In the genomic region with DNA sequence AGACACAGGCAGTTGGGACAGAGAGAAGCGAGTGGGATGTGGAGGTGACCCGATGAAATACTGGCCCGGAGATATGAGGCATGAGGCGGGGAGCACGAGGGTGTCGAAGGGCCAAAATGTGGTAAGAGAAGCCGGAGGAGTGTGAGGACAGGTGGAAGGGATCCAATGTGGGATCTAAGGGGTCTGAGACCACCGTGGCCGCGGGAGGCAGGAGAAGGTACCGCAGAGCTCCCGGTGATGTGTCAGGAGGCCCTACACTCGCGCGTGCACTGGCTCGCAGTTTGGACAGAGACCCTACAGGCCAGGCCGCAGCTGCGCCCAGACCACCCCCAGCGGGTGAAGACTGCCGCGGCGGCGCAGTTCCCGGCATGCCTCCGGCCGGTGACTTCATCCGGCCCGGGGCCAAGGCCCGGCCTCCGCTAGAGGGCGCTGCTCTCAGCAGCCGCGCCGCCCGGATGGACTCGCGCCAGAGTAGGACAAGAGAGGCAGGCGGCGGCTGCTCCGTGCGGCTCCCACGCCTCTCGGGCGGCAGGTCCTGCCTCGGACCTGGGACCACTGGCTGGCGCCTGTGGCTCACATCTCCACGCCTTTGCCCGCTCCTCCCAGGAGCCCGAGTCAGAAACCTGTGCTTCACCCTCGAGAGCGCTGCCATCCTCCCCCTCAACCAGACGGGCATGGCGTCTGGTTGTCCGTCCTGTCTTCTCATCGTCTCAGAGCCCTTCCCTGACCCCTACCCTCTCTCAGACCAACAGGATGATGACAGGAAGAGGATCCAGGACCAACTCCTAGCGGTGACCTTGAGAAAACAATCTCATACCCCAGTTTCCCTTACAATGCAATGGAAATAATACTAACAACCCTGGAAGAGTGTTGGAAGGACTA, we compare ENCODE assay signal across 8 cellular contexts. TPM values are rescaled to one million over a fixed set of nuclear protein-coding genes. Genes with fewer than 3 reads are reported as not detected.
DNase-seq lines count a peak whose midpoint lies in the region; ATAC-seq lines count a peak whose summit lies in the region.

No MANE protein-coding gene starts in this region.

- no peaks in the 10 kb centered on the region for H3K36me3 Mint-ChIP-seq in activated CD4-positive, alpha-beta memory T cell treated with anti-CD3 and anti-CD28 coated beads for 36 hours

- peaks cover 32% of the 10 kb centered on the region for H3K4me1 Mint-ChIP-seq in activated CD4-positive, alpha-beta memory T cell treated with anti-CD3 and anti-CD28 coated beads for 36 hours (ENCODE audit: low read depth)

- peak overlapping the region; percentile 47 to 70 (median 56) for H3K4me3 ChIP-seq in BLaER1 treated with 17β-estradiol and CSF1 and Interleukin-3, amounts not matched to agents 10 nM and 100 nM
- H3K4me3 ChIP-seq in ectodermal cell (ENCODE audit: insufficient read depth, low read depth, low read length) = peak overlapping the region; percentile 32

- H3K9ac ChIP-seq in BLaER1 treated with 17β-estradiol and CSF1 and Interleukin-3, amounts not matched to agents 10 nM and 100 nM = peak overlapping the region; percentile 62 to 85 (median 77)

- no peaks in the 10 kb centered on the region for H3K9me3 Mint-ChIP-seq in activated CD4-positive, alpha-beta memory T cell treated with anti-CD3 and anti-CD28 coated beads for 36 hours

- DNase-seq in NCI-H526 treated with DMSO at 0.1 percent for 48 hours (lab: John Stamatoyannopoulos, UW) (peak; percentile 32), lung microvascular endothelial cell (ENCODE audit: low read depth in 2 of 2) (peak; percentile 87 to 92)
- peak; percentile 93 for DNase-seq in activated CD4-positive, alpha-beta memory T cell treated with anti-CD3 and anti-CD28 coated beads for 36 hours
- peak; percentile 79 to 88 (median 87) for DNase-seq in stimulated activated CD4-positive, alpha-beta T cell treated with anti-CD3 and anti-CD28 coated beads, TNF-alpha, amount 100 ng/mL, for 48 hours (ENCODE audit: low read depth in 3 of 3)

- no peaks in the 10 kb centered on the region for H3K9me3 ChIP-seq in BLaER1 treated with 17β-estradiol and CSF1 and Interleukin-3, amounts not matched to agents 10 nM and 100 nM (replicated peaks in 1 of 11)
- no peaks in the 10 kb centered on the region for H3K9me3 ChIP-seq in ectodermal cell (ENCODE audit: control insufficient read depth, low read length)

- H3K4me2 ChIP-seq in BLaER1 treated with 17β-estradiol and CSF1 and Interleukin-3, amounts not matched to agents 10 nM and 100 nM = peak overlapping the region; percentile 77 to 96 (median 85)

- POLR2A ChIA-PET in activated CD4-positive, alpha-beta memory T cell treated with anti-CD3 and anti-CD28 coated beads for 36 hours (lab: Charles Lee) = interaction anchor here (0.7 to 1.6 kb wide), 3 partner anchors 43 to 104 kb away, joined by 3 to 6 read pairs (median 4); a partner anchor contains a TSS

- ATAC-seq in GM19043 (IDR thresholded peaks at IDR 0.05; ENCODE audit: low read depth, unreplicated experiment) = peak; percentile 86
- peak; percentile 87 for ATAC-seq in HG03354 (IDR thresholded peaks at IDR 0.05; ENCODE audit: poor library complexity, severe bottlenecking, unreplicated experiment)

- H3K4me1 ChIP-seq in BLaER1 treated with 17β-estradiol and CSF1 and Interleukin-3, amounts not matched to agents 10 nM and 100 nM = peaks cover 23 to 84% (median 68%) of the 10 kb centered on the region in 10 experiments
- peaks cover 6% of the 10 kb centered on the region for H3K4me1 ChIP-seq in ectodermal cell (ENCODE audit: control insufficient read depth, insufficient read depth, low read length)

- CTCF ChIA-PET in activated CD4-positive, alpha-beta memory T cell treated with anti-CD3 and anti-CD28 coated beads for 36 hours (lab: Charles Lee) = interaction anchor here (0.8 to 13.8 kb wide), 14 partner anchors 9 to 247 kb away, joined by 3 to 443 read pairs (median 4); a partner anchor contains a TSS

- intact Hi-C loops in activated CD4-positive, alpha-beta memory T cell treated with anti-CD3 and anti-CD28 coated beads for 36 hours (cut with micrococcal nuclease) = loop anchor here (2.0 to 5.0 kb wide), 2 partner anchors 43 to 229 kb away; a partner anchor contains a TSS

- H3K27ac Mint-ChIP-seq in activated CD4-positive, alpha-beta memory T cell treated with anti-CD3 and anti-CD28 coated beads for 36 hours = peak overlapping the region; percentile 81

- H3K4me3 Mint-ChIP-seq in activated CD4-positive, alpha-beta memory T cell treated with anti-CD3 and anti-CD28 coated beads for 36 hours = peak overlapping the region; percentile 82

- WGBS in ectodermal cell, 2 experiments = 18% methylated on average over 56 of the region's 56 CpGs

- H3K36me3 ChIP-seq in BLaER1 treated with 17β-estradiol and CSF1 and Interleukin-3, amounts not matched to agents 10 nM and 100 nM = no peaks in the 10 kb centered on the region
- no peaks in the 10 kb centered on the region for H3K36me3 ChIP-seq in ectodermal cell (ENCODE audit: control insufficient read depth, insufficient read depth, low read length)

- no peaks in the 10 kb centered on the region for H3K27me3 Mint-ChIP-seq in activated CD4-positive, alpha-beta memory T cell treated with anti-CD3 and anti-CD28 coated beads for 36 hours

- H4K20me1 ChIP-seq in BLaER1 treated with 17β-estradiol and CSF1 and Interleukin-3, amounts not matched to agents 10 nM and 100 nM = no peaks in the 10 kb centered on the region

- peak overlapping the region; percentile 57 to 83 (median 68); a peak in 21 of 22 replicates for H3K27ac ChIP-seq in BLaER1 treated with 17β-estradiol and CSF1 and Interleukin-3, amounts not matched to agents 10 nM and 100 nM
- peak overlapping the region; percentile 73 for H3K27ac ChIP-seq in ectodermal cell (ENCODE audit: insufficient read depth, low read depth, low read length, poor library complexity, severe bottlenecking)

- H3K27me3 ChIP-seq in BLaER1 treated with 17β-estradiol and CSF1 and Interleukin-3, amounts not matched to agents 10 nM and 100 nM = peaks cover 0 to 8% (median 0%) of the 10 kb centered on the region in 11 experiments; a peak in 2 of 22 replicates
- H3K27me3 ChIP-seq in ectodermal cell (ENCODE audit: control insufficient read depth, insufficient read depth, low read length, poor library complexity, severe bottlenecking) = no peaks in the 10 kb centered on the region

RNA-seq across cellular contexts. Expression of a gene that starts 35.4 kb away (rescaled TPM):
- 100 to 1,000 TPM; 339 to 344 TPM for total RNA-seq in activated CD4-positive, alpha-beta memory T cell treated with anti-CD3 and anti-CD28 coated beads for 36 hours
- 0.37 TPM for polyA plus RNA-seq in ectodermal cell (2013, experiment 1 of 4)
- 0.60 TPM for polyA plus RNA-seq in ectodermal cell (2013, experiment 2 of 4)
- 0.21 TPM for polyA plus RNA-seq in ectodermal cell (2013, experiment 3 of 4)
- 0.24 TPM for polyA plus RNA-seq in ectodermal cell (2013, experiment 4 of 4)
- total RNA-seq in lung microvascular endothelial cell = 18.7 and 51.9 TPM in 2 replicates

RNA-seq across cellular contexts. Expression of a gene that starts 43.2 kb away (rescaled TPM):
- total RNA-seq in activated CD4-positive, alpha-beta memory T cell treated with anti-CD3 and anti-CD28 coated beads for 36 hours = 100 to 1,000 TPM; 271 to 285 TPM
- 156 TPM for polyA plus RNA-seq in ectodermal cell (2013, experiment 1 of 4)
- polyA plus RNA-seq in ectodermal cell (2013, experiment 2 of 4) = 166 TPM
- 151 TPM for polyA plus RNA-seq in ectodermal cell (2013, experiment 3 of 4)
- 154 TPM for polyA plus RNA-seq in ectodermal cell (2013, experiment 4 of 4)
- total RNA-seq in lung microvascular endothelial cell = 56.0 and 58.7 TPM in 2 replicates

RNA-seq across cellular contexts. Expression of a gene that starts 47.1 kb away (rescaled TPM):
- 1 to 10 TPM; 1.5 TPM for total RNA-seq in activated CD4-positive, alpha-beta memory T cell treated with anti-CD3 and anti-CD28 coated beads for 36 hours
- polyA plus RNA-seq in ectodermal cell (2013, experiment 1 of 4) = not detected
- polyA plus RNA-seq in ectodermal cell (2013, experiment 2 of 4) = not detected
- polyA plus RNA-seq in ectodermal cell (2013, experiment 3 of 4) = not detected
- not detected for polyA plus RNA-seq in ectodermal cell (2013, experiment 4 of 4)
- total RNA-seq in lung microvascular endothelial cell = under 0.01 TPM in 1 of 2 replicates, not detected in the other

RNA-seq across cellular contexts. Expression of a gene that starts 55.4 kb away (rescaled TPM):
- total RNA-seq in activated CD4-positive, alpha-beta memory T cell treated with anti-CD3 and anti-CD28 coated beads for 36 hours = 1 to 10 TPM; 3.7 to 4.2 TPM
- 0.41 TPM for polyA plus RNA-seq in ectodermal cell (2013, experiment 1 of 4)
- polyA plus RNA-seq in ectodermal cell (2013, experiment 2 of 4) = 0.69 TPM
- 0.48 TPM for polyA plus RNA-seq in ectodermal cell (2013, experiment 3 of 4)
- polyA plus RNA-seq in ectodermal cell (2013, experiment 4 of 4) = 0.89 TPM
- 392 and 472 TPM in 2 replicates for total RNA-seq in lung microvascular endothelial cell

Comparison
In these comparisons a context has a peak if more than half of its experiments do, and no peak if none do; other contexts are left out.
1. Peak in every context shown above with its lines: DNase-seq, ATAC-seq, H3K4me3 ChIP-seq and H3K27ac ChIP-seq.
2. DNase-seq: peak in every context shown above with its lines; median percentile 93 in activated CD4-positive, alpha-beta memory T cell treated with anti-CD3 and anti-CD28 coated beads for 36 hours; 90 in lung microvascular endothelial cell; 87 in stimulated activated CD4-positive, alpha-beta T cell treated with anti-CD3 and anti-CD28 coated beads, TNF-alpha, amount 100 ng/mL, for 48 hours; 32 in NCI-H526 treated with DMSO at 0.1 percent for 48 hours.